1 cellular context compared by ENCODE assay signal in genomic region chr20:51494241-51495110, GRCh38.
TF ChIP-seq lines count a peak whose summit lies in the region.

No MANE protein-coding gene starts in this region.

TF ChIP-seq in HepG2, 621 proteins besides CTCF, POLR2A, EP300 and RAD21 (continued from another document):
- no peak for TF ChIP-seq NFAT5 (CRISPR knock-in tag; IDR thresholded peaks at IDR 0.05)
